In the genomic region with DNA sequence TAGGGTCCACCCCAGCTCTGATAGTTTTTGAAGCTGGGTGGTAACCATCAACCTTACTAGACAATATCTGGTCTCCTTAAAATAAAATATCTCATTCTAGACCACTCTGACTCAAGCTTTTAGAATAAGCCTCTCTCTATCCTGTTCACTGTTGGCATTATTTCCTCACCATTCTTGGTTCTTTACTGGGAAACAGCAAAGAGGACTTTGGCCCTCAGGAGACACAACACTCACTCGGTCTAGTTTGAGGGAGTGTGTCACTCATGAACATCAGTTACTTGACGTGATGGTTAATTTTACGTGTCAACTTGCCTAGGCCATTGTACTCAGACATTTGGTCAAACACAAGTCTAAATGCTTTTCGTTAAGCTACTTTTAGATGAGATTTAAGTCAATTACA, we compare ENCODE assay signal across 2 cellular contexts.
TF ChIP-seq lines count a peak whose summit lies in the region.

No MANE protein-coding gene starts in this region.

TF ChIP-seq in IMR-90, 13 proteins besides CTCF, POLR2A, EP300 and RAD21:
- TF ChIP-seq CHD1 (IDR thresholded peaks at IDR 0.05; ENCODE audit: low read depth, low read length), result no peak
- no peak for TF ChIP-seq FOS (IDR thresholded peaks at IDR 0.05; ENCODE audit: low read depth, low read length)
- TF ChIP-seq RCOR1 (IDR thresholded peaks at IDR 0.05; ENCODE audit: insufficient replicate concordance, low read length), result no peak
- TF ChIP-seq BHLHE40 (IDR thresholded peaks at IDR 0.05; ENCODE audit: low read depth, low read length), result no peak
- no peak for TF ChIP-seq MXI1 (IDR thresholded peaks at IDR 0.05; ENCODE audit: borderline replicate concordance, low read depth, low read length)
- TF ChIP-seq MAFK (IDR thresholded peaks at IDR 0.05; ENCODE audit: low read depth, low read length), result no peak
- no peak for TF ChIP-seq RFX5 (IDR thresholded peaks at IDR 0.05; ENCODE audit: low read depth, low read length)
- no peak for TF ChIP-seq SMC3 (IDR thresholded peaks at IDR 0.05; ENCODE audit: low read depth, low read length)
- TF ChIP-seq, protein P1, sequence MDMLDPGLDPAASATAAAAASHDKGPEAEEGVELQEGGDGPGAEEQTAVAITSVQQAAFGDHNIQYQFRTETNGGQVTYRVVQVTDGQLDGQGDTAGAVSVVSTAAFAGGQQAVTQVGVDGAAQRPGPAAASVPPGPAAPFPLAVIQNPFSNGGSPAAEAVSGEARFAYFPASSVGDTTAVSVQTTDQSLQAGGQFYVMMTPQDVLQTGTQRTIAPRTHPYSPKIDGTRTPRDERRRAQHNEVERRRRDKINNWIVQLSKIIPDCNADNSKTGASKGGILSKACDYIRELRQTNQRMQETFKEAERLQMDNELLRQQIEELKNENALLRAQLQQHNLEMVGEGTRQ (IDR thresholded peaks at IDR 0.05; ENCODE audit: low read depth, low read length), result no peak
- TF ChIP-seq NFE2L2 (IDR thresholded peaks at IDR 0.05; ENCODE audit: low read depth, low read length), result no peak
- TF ChIP-seq, protein P2, sequence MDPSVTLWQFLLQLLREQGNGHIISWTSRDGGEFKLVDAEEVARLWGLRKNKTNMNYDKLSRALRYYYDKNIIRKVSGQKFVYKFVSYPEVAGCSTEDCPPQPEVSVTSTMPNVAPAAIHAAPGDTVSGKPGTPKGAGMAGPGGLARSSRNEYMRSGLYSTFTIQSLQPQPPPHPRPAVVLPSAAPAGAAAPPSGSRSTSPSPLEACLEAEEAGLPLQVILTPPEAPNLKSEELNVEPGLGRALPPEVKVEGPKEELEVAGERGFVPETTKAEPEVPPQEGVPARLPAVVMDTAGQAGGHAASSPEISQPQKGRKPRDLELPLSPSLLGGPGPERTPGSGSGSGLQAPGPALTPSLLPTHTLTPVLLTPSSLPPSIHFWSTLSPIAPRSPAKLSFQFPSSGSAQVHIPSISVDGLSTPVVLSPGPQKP (IDR thresholded peaks at IDR 0.05; ENCODE audit: borderline replicate concordance, low read depth, low read length), result no peak
- TF ChIP-seq CEBPB (IDR thresholded peaks at IDR 0.05; ENCODE audit: low read depth, low read length), result no peak

TF ChIP-seq in HepG2, 621 proteins besides CTCF, POLR2A, EP300 and RAD21:
- TF ChIP-seq, protein P3, sequence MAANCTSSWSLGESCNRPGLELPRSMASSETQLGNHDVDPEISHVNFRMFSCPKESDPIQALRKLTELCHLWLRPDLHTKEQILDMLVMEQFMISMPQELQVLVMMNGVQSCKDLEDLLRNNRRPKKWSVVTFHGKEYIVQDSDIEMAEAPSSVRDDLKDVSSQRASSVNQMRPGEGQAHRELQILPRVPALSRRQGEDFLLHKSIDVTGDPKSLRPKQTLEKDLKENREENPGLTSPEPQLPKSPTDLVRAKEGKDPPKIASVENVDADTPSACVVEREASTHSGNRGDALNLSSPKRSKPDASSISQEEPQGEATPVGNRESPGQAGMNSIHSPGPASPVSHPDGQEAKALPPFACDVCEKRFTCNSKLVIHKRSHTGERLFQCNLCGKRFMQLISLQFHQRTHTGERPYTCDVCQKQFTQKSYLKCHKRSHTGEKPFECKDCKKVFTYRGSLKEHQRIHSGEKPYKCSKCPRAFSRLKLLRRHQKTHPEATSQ (CRISPR knock-in tag; IDR thresholded peaks at IDR 0.05; ENCODE audit: borderline replicate concordance), result no peak
- TF ChIP-seq, protein P4, sequence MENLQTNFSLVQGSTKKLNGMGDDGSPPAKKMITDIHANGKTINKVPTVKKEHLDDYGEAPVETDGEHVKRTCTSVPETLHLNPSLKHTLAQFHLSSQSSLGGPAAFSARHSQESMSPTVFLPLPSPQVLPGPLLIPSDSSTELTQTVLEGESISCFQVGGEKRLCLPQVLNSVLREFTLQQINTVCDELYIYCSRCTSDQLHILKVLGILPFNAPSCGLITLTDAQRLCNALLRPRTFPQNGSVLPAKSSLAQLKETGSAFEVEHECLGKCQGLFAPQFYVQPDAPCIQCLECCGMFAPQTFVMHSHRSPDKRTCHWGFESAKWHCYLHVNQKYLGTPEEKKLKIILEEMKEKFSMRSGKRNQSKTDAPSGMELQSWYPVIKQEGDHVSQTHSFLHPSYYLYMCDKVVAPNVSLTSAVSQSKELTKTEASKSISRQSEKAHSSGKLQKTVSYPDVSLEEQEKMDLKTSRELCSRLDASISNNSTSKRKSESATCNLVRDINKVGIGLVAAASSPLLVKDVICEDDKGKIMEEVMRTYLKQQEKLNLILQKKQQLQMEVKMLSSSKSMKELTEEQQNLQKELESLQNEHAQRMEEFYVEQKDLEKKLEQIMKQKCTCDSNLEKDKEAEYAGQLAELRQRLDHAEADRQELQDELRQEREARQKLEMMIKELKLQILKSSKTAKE (CRISPR knock-in tag; IDR thresholded peaks at IDR 0.05; ENCODE audit: borderline replicate concordance), result no peak
- TF ChIP-seq SIX4 (CRISPR knock-in tag; IDR thresholded peaks at IDR 0.05), result no peak
- no peak for TF ChIP-seq ZNF670 (CRISPR knock-in tag; IDR thresholded peaks at IDR 0.05; ENCODE audit: borderline replicate concordance)
- TF ChIP-seq PTBP1 (IDR thresholded peaks at IDR 0.05; ENCODE audit: low read depth, low read length, poor library complexity, severe bottlenecking), result no peak
- no peak for TF ChIP-seq ZGPAT (CRISPR knock-in tag; IDR thresholded peaks at IDR 0.05)
- no peak for TF ChIP-seq STAT6 (CRISPR knock-in tag; IDR thresholded peaks at IDR 0.05; ENCODE audit: borderline replicate concordance)
- TF ChIP-seq MAFF (IDR thresholded peaks at IDR 0.05; ENCODE audit: low read depth, low read length), result no peak
- TF ChIP-seq SAFB2 (CRISPR knock-in tag; IDR thresholded peaks at IDR 0.05; ENCODE audit: borderline replicate concordance, low read depth), result no peak
- no peak for TF ChIP-seq DMAP1 (CRISPR knock-in tag; IDR thresholded peaks at IDR 0.05)
- no peak for TF ChIP-seq NFKBIZ (CRISPR knock-in tag; IDR thresholded peaks at IDR 0.05)
- no peak for TF ChIP-seq PLRG1 (conservative IDR thresholded peaks at IDR 0.05)
- no peak for TF ChIP-seq CREB1 (IDR thresholded peaks at IDR 0.05)
- TF ChIP-seq CREB1 (CRISPR knock-in tag; IDR thresholded peaks at IDR 0.05), result no peak
- TF ChIP-seq, protein P5, sequence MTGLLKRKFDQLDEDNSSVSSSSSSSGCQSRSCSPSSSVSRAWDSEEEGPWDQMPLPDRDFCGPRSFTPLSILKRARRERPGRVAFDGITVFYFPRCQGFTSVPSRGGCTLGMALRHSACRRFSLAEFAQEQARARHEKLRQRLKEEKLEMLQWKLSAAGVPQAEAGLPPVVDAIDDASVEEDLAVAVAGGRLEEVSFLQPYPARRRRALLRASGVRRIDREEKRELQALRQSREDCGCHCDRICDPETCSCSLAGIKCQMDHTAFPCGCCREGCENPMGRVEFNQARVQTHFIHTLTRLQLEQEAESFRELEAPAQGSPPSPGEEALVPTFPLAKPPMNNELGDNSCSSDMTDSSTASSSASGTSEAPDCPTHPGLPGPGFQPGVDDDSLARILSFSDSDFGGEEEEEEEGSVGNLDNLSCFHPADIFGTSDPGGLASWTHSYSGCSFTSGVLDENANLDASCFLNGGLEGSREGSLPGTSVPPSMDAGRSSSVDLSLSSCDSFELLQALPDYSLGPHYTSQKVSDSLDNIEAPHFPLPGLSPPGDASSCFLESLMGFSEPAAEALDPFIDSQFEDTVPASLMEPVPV (CRISPR knock-in tag; IDR thresholded peaks at IDR 0.05), result no peak
- TF ChIP-seq RFXAP (CRISPR knock-in tag; IDR thresholded peaks at IDR 0.05; ENCODE audit: borderline replicate concordance), result no peak
- TF ChIP-seq TOPORS (CRISPR knock-in tag; IDR thresholded peaks at IDR 0.05), result no peak
- no peak for TF ChIP-seq CHD2 (IDR thresholded peaks at IDR 0.05; ENCODE audit: low read depth, low read length)
- TF ChIP-seq, protein P6, sequence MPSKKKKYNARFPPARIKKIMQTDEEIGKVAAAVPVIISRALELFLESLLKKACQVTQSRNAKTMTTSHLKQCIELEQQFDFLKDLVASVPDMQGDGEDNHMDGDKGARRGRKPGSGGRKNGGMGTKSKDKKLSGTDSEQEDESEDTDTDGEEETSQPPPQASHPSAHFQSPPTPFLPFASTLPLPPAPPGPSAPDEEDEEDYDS (CRISPR knock-in tag; IDR thresholded peaks at IDR 0.05), result no peak
